ENCODE assay signal across 8 cellular contexts in the genomic region with DNA sequence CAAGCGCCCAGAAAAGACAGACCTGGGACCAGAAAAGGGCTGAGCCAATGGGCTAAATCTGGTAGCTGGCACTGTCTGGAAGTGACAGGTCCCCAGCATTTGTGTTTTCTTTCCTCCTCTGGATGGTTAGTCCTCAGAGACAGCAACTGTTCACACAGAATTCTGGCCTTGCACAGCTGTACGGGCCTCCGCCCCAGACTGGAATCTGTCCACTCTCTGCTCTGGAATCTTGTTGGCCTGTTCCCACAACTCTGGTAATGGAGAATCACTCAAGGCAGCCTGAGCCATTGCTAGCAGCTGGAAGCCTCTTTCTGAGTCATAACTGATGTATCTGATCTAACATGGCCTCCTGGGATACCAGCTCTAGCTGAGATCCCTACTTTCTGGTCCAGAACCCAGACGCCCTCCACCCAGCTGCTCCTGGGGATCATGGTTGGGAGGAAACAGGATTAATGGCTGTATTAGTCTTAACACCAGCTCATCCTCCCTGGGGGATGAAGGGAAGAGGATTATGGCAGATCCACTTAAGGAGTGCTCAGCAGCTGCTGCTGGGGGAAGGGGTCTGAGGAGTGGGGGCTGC. TPM values are rescaled to one million over a fixed set of nuclear protein-coding genes. Genes with fewer than 3 reads are reported as not detected.
DNase-seq lines count a peak whose midpoint lies in the region; ATAC-seq and TF ChIP-seq lines count a peak whose summit lies in the region.

No MANE protein-coding gene starts in this region.

- no peaks in the 10 kb centered on the region for H3K9me3 ChIP-seq in skeletal muscle satellite cell (replicated peaks; ENCODE audit: low read length)

- ATAC-seq in HG02571 (IDR thresholded peaks at IDR 0.05; ENCODE audit: unreplicated experiment) (no peak), HG03460 (IDR thresholded peaks at IDR 0.05; ENCODE audit: unreplicated experiment) (no peak)

- peak overlapping the region; percentile 75 for H3K4me2 ChIP-seq in skeletal muscle satellite cell (ENCODE audit: low read length)

- DNase-seq in GM04504 (ENCODE audit: low read depth) (peak; percentile 92), T1000 (lab: John Stamatoyannopoulos, UW) (peak; percentile 48), fibroblast of the aortic adventitia (ENCODE audit: low read depth) (peak; percentile 97), OCI-M2 (lab: John Stamatoyannopoulos, UW; ENCODE audit: unreplicated experiment) (no peak)
- DNase-seq in stimulated activated CD4-positive, alpha-beta T cell treated with anti-CD3 and anti-CD28 coated beads, Interleukin-1b, Interleukin-23, amount 100 ng/mL, for 48 hours = no peak

- peak overlapping the region; percentile 84 for H3K9ac ChIP-seq in skeletal muscle satellite cell (ENCODE audit: low read depth, low read length)

- TF ChIP-seq CTCF in fibroblast of the aortic adventitia (IDR thresholded peaks at IDR 0.05; ENCODE audit: insufficient read depth, low read length) = no peak

- no peaks in the 10 kb centered on the region for H3K27me3 ChIP-seq in skeletal muscle satellite cell (ENCODE audit: control insufficient read depth, insufficient read depth, low read length)

- H3K4me3 ChIP-seq in fibroblast of the aortic adventitia (ENCODE audit: low read depth, low read length) (peak overlapping the region; percentile 45), skeletal muscle satellite cell (ENCODE audit: low read length) (peak overlapping the region; percentile 56)

- H3K4me1 ChIP-seq in skeletal muscle satellite cell (ENCODE audit: control insufficient read depth, insufficient read depth, low read length) = peaks cover 31% of the 10 kb centered on the region

- peaks cover 38% of the 10 kb centered on the region for H3K36me3 ChIP-seq in skeletal muscle satellite cell (ENCODE audit: insufficient read depth, low read length)

RNA-seq across cellular contexts. Expression of gene ZNF668, which starts 9.1 kb away (rescaled TPM):
- 4.6 and 12.3 TPM in 2 replicates for total RNA-seq in fibroblast of the aortic adventitia (ENCODE audit: low replicate concordance)
- total RNA-seq in skeletal muscle satellite cell (2012; rRNA removed) = 13.4 and 15.7 TPM in 2 replicates

RNA-seq across cellular contexts. Expression of gene ZNF646, which starts 9.2 kb away (rescaled TPM):
- 5.8 and 16.2 TPM in 2 replicates for total RNA-seq in fibroblast of the aortic adventitia (ENCODE audit: low replicate concordance)
- total RNA-seq in skeletal muscle satellite cell (2012; rRNA removed) = 14.4 and 14.7 TPM in 2 replicates

RNA-seq across cellular contexts. Expression of gene PRSS53, which starts 23.8 kb away (rescaled TPM):
- 1.6 and 2.8 TPM in 2 replicates for total RNA-seq in fibroblast of the aortic adventitia (ENCODE audit: low replicate concordance)
- 1.5 and 2.4 TPM in 2 replicates for total RNA-seq in skeletal muscle satellite cell (2012; rRNA removed)

RNA-seq across cellular contexts. Expression of gene VKORC1, which starts 29.6 kb away (rescaled TPM):
- 56.3 and 146 TPM in 2 replicates for total RNA-seq in fibroblast of the aortic adventitia (ENCODE audit: low replicate concordance)
- 94.3 and 167 TPM in 2 replicates for total RNA-seq in skeletal muscle satellite cell (2012; rRNA removed)

RNA-seq across cellular contexts. Expression of gene STX4, which starts 31.6 kb away (rescaled TPM):
- total RNA-seq in fibroblast of the aortic adventitia (ENCODE audit: low replicate concordance) = 24.2 and 29.7 TPM in 2 replicates
- total RNA-seq in skeletal muscle satellite cell (2012; rRNA removed) = 12.9 and 19.5 TPM in 2 replicates

Comparison
In these comparisons a context has a peak if more than half of its experiments do, and no peak if none do; other contexts are left out.
1. DNase-seq: peak in GM04504 (single experiment), T1000 (single experiment) and fibroblast of the aortic adventitia (single experiment); none in OCI-M2 (single experiment) and stimulated activated CD4-positive, alpha-beta T cell treated with anti-CD3 and anti-CD28 coated beads, Interleukin-1b, Interleukin-23, amount 100 ng/mL, for 48 hours (single experiment).